Comparison of ENCODE assay signal across 15 cellular contexts in genomic region chr11:82790723-82791487, GRCh38. TPM values are rescaled to one million over a fixed set of nuclear protein-coding genes. Genes with fewer than 3 reads are reported as not detected.
A peak's percentile ranks its signal among the peaks of the same experiment; 100 is the strongest.
DNase-seq lines count a peak whose midpoint lies in the region; ATAC-seq and TF ChIP-seq lines count a peak whose summit lies in the region.
"Had no signal": no experiment of that assay in that cellular context is flagged by ENCODE, and none has a peak within 500 bp of the region (broad histone marks: within the 10 kb centered on the region; RNA-seq: fewer than 3 reads in every experiment).

No MANE protein-coding gene starts in this region.

- no peak for TF ChIP-seq CTCF in heart left ventricle (IDR thresholded peaks at IDR 0.05)
- no peak for TF ChIP-seq CTCF in chondrocyte (IDR thresholded peaks at IDR 0.05)
- TF ChIP-seq CTCF in gastroesophageal sphincter (IDR thresholded peaks at IDR 0.05), result no peak

- no peak for TF ChIP-seq EP300 in gastroesophageal sphincter (IDR thresholded peaks at IDR 0.05)

- WGBS in heart left ventricle, 4 donors, result 21 to 30% (median 27%) methylated on average over 5 of the region's 5 CpGs
- WGBS in gastroesophageal sphincter (ENCODE audit: low coverage in 1 of 2), 2 donors, result 43 to 61% methylated on average over 2 to 3 of the region's 5 CpGs

- no peak for TF ChIP-seq POLR2A in heart left ventricle (IDR thresholded peaks at IDR 0.05)
- no peak for TF ChIP-seq POLR2A in gastroesophageal sphincter (IDR thresholded peaks at IDR 0.05)

- intact Hi-C loops in heart left ventricle (cut with DNase I), result loop anchor here in 1 of 10 donors (10.0 kb wide), 1 partner anchor 64 kb away; no protein-coding TSS in a partner anchor

- ATAC-seq in heart left ventricle, result peak; percentile 49 to 86 (median 84)
- no peak for ATAC-seq in gastroesophageal sphincter

- H3K9me3 Mint-ChIP-seq in chondrocyte (ENCODE audit: low read depth), result no peaks in the 10 kb centered on the region
- H3K9me3 Mint-ChIP-seq: immature natural killer cell had no signal

- no peaks in the 10 kb centered on the region for H3K27me3 Mint-ChIP-seq in chondrocyte (ENCODE audit: low read depth)

- no peak overlapping the region for H3K4me3 ChIP-seq in heart left ventricle
- no peak overlapping the region for H3K4me3 ChIP-seq in gastroesophageal sphincter

- DNase-seq in A172 (ENCODE audit: low spot score), result peak; percentile 6
- DNase-seq in NCI-H1105 treated with DMSO at 0.1 percent for 48 hours (lab: John Stamatoyannopoulos, UW), result peak; percentile 65
- peak; percentile 20 for DNase-seq in SHP77 treated with DMSO at 0.1 percent for 48 hours (lab: John Stamatoyannopoulos, UW)
- peak in 2 of 5 donors; percentile 13 to 32 for DNase-seq in heart left ventricle
- no peak for DNase-seq in chondrocyte (ENCODE audit: low spot score)
- no peak for DNase-seq in NCI-H748 treated with DMSO at 0.1 percent for 48 hours (lab: John Stamatoyannopoulos, UW)
- no peak for DNase-seq in amniotic stem cell (lab: John Stamatoyannopoulos, UW)
- DNase-seq: DMS79 treated with DMSO at 0.1 percent for 48 hours; foreskin keratinocyte; immature natural killer cell; KG1; stimulated activated CD4-positive, alpha-beta T cell treated with anti-CD3 and anti-CD28 coated beads, Interleukin-4, amount 100 ng/mL, for 4 hours; stimulated activated naive CD4-positive, alpha-beta T cell had no signal

- H3K9me3 ChIP-seq in heart left ventricle (no peaks in the 10 kb centered on the region), gastroesophageal sphincter (no peaks in the 10 kb centered on the region)

- no peak overlapping the region for H3K27ac Mint-ChIP-seq in chondrocyte (ENCODE audit: unreplicated experiment)
- H3K27ac Mint-ChIP-seq: immature natural killer cell had no signal

- no peaks in the 10 kb centered on the region for H3K36me3 Mint-ChIP-seq in chondrocyte (ENCODE audit: low read depth)
- H3K36me3 Mint-ChIP-seq: immature natural killer cell had no signal

- H3K27ac ChIP-seq in heart left ventricle (peak overlapping the region in 2 of 12 donors; percentile 34 to 59), gastroesophageal sphincter (no peak overlapping the region)
- H3K27ac ChIP-seq: foreskin keratinocyte had no signal

- H3K27me3 ChIP-seq in heart left ventricle (no peaks in the 10 kb centered on the region), gastroesophageal sphincter (no peaks in the 10 kb centered on the region)
- H3K27me3 ChIP-seq: foreskin keratinocyte had no signal

- H3K4me1 ChIP-seq in heart left ventricle, result peaks cover 0 to 13% (median 6%) of the 10 kb centered on the region in 12 donors
- H3K4me1 ChIP-seq in gastroesophageal sphincter, result peaks cover 0 to 3% (median 0%) of the 10 kb centered on the region in 3 donors
- H3K4me1 ChIP-seq: foreskin keratinocyte had no signal

- H3K4me3 Mint-ChIP-seq in chondrocyte (ENCODE audit: unreplicated experiment), result no peak overlapping the region
- H3K4me3 Mint-ChIP-seq: immature natural killer cell had no signal

- no peaks in the 10 kb centered on the region for H3K4me1 Mint-ChIP-seq in chondrocyte (ENCODE audit: low read depth)
- H3K4me1 Mint-ChIP-seq: immature natural killer cell had no signal

- H3K36me3 ChIP-seq in heart left ventricle (no peaks in the 10 kb centered on the region), gastroesophageal sphincter (no peaks in the 10 kb centered on the region)

RNA-seq across cellular contexts. Expression of gene FAM181B, which starts 57.2 kb away (rescaled TPM):
- total RNA-seq in A172 (2014; rRNA removed; shearing (Covaris generic)), result not detected in 2 replicates
- total RNA-seq in heart left ventricle (under 1 TPM in 6 of 9 donors, not detected in 3; 0.07 to 0.35 (median 0.14) TPM), chondrocyte (0.35 to 0.65 TPM (median 0.46 TPM) in 3 replicates), gastroesophageal sphincter (1 to 10 TPM in 3 of 4 donors, under 1 TPM in 1; 0.81 to 1.9 (median 1.4) TPM)
- under 1 TPM; 0.06 to 0.11 TPM for polyA plus RNA-seq in heart left ventricle
- total RNA-seq: NCI-H460 had no signal
- polyA plus RNA-seq: immature natural killer cell had no signal

Comparison
In these comparisons a context has a peak if more than half of its experiments do, and no peak if none do; other contexts are left out.
1. DNase-seq: peak in A172 (single experiment), NCI-H1105 treated with DMSO at 0.1 percent for 48 hours (single experiment) and SHP77 treated with DMSO at 0.1 percent for 48 hours (single experiment); none in chondrocyte (single experiment), NCI-H748 treated with DMSO at 0.1 percent for 48 hours (single experiment) and amniotic stem cell (single experiment).